10 cellular contexts compared by ENCODE assay signal in genomic region chr19:56869886-56870285, GRCh38. TPM values are rescaled to one million over a fixed set of nuclear protein-coding genes. Genes with fewer than 3 reads are reported as not detected.
"Had no signal": no experiment of that assay in that cellular context is flagged by ENCODE, and none has a peak within 500 bp of the region (broad histone marks: within the 10 kb centered on the region; RNA-seq: fewer than 3 reads in every experiment).

No MANE protein-coding gene starts in this region.

- H2AFZ ChIP-seq: GM23248 had no signal

- H3K9me3 ChIP-seq: HAP-1 had no signal

- H3K27ac ChIP-seq: GM23248, HL-60 had no signal

- H3K4me1 ChIP-seq: HAP-1 had no signal

- FAIRE-seq: K562 had no signal

- H3K36me3 ChIP-seq: HAP-1 had no signal

- H3K4me3 ChIP-seq: GM23248, HAP-1, K562 had no signal

- DNase-seq: GM23248, GOT3, H7, HFFc6, IMR-90 had no signal

- H3K9ac ChIP-seq: GM23248 had no signal

- ATAC-seq: HCT116, K562 had no signal

RNA-seq across cellular contexts. Expression of gene PEG3, which starts 29.4 kb away (rescaled TPM):
- total RNA-seq: H7, HFFc6, HT1080, IMR-90 had no signal
- polyA plus RNA-seq: IMR-90 had no signal

RNA-seq across cellular contexts. Expression of gene ZIM2, which starts 29.4 kb away (rescaled TPM):
- total RNA-seq: GM23248, H7, HFFc6, HT1080, IMR-90, K562 had no signal
- polyA plus RNA-seq: GM23248, IMR-90, K562 had no signal
